Comparison of ENCODE assay signal across 16 cellular contexts in genomic region chr4:180565856-180566431, GRCh38.
"Had no signal": no experiment of that assay in that cellular context is flagged by ENCODE, and none has a peak within 500 bp of the region (broad histone marks: within the 10 kb centered on the region; RNA-seq: fewer than 3 reads in every experiment).

No MANE protein-coding gene starts in this region.

- DNase-seq: effector CD8-positive, alpha-beta T cell; gastrocnemius medialis; heart right ventricle; hypothalamus; islet precursor cell; mucosa of descending colon; natural killer cell; nucleus accumbens; ovary; small intestine; stimulated activated CD4-positive, alpha-beta T cell treated with anti-CD3 and anti-CD28 coated beads, Interleukin-12 subunit alpha, Interleukin-12 subunit beta, amount 100 ng/mL, for 4 hours; transverse colon had no signal

- H3K27me3 Mint-ChIP-seq: stimulated activated naive CD8-positive, alpha-beta T cell treated with anti-CD3 and anti-CD28 coated beads, Interleukin-15, Interleukin-2, amounts not matched to agents 100 ng/mL and 50 ng/mL, for 24 hours had no signal

- ATAC-seq: gastrocnemius medialis, heart right ventricle, left lobe of liver, mucosa of descending colon had no signal

- H3K4me3 Mint-ChIP-seq: natural killer cell; neural crest cell; stimulated activated naive CD8-positive, alpha-beta T cell treated with anti-CD3 and anti-CD28 coated beads, Interleukin-15, Interleukin-2, amounts not matched to agents 100 ng/mL and 50 ng/mL, for 24 hours had no signal

- H3K4me1 Mint-ChIP-seq: natural killer cell had no signal

- H3K27ac Mint-ChIP-seq: natural killer cell; stimulated activated naive CD8-positive, alpha-beta T cell treated with anti-CD3 and anti-CD28 coated beads, Interleukin-15, Interleukin-2, amounts not matched to agents 100 ng/mL and 50 ng/mL, for 24 hours had no signal

- H3K9me3 Mint-ChIP-seq: neural crest cell had no signal

- FAIRE-seq: endometrium, small intestine had no signal
